ENCODE assay signal across 8 cellular contexts in genomic region chr11:62770778-62771143, GRCh38. TPM values are rescaled to one million over a fixed set of nuclear protein-coding genes. Genes with fewer than 3 reads are reported as not detected.
DNase-seq lines count a peak whose midpoint lies in the region; ATAC-seq, FAIRE-seq and TF ChIP-seq lines count a peak whose summit lies in the region.

No MANE protein-coding gene starts in this region.

- H3K9me3 ChIP-seq in CD8-positive, alpha-beta T cell (ENCODE audit: low read length) = no peaks in the 10 kb centered on the region
- H3K9me3 ChIP-seq in H9 (ENCODE audit: control insufficient read depth, low read depth, low read length) (no peaks in the 10 kb centered on the region), SU-DHL-6 (ENCODE audit: insufficient read depth, low read length) (no peaks in the 10 kb centered on the region), endocrine pancreas (ENCODE audit: control insufficient read depth, low read length) (no peaks in the 10 kb centered on the region), muscle layer of duodenum (ENCODE audit: control insufficient read depth in 1 of 2, low read length in 2 of 2) (no peaks in the 10 kb centered on the region)

- H3K4me1 ChIP-seq in CD8-positive, alpha-beta T cell (ENCODE audit: insufficient read depth, low read length) = peaks cover 22% of the 10 kb centered on the region
- H3K4me1 ChIP-seq in H9 (ENCODE audit: insufficient read depth, low read length) (no peaks in the 10 kb centered on the region), endocrine pancreas (ENCODE audit: control insufficient read depth, insufficient read depth, low read length) (no peaks in the 10 kb centered on the region), muscle layer of duodenum (ENCODE audit: control insufficient read depth in 1 of 2, insufficient read depth in 2 of 2, low read length in 2 of 2) (peaks cover 0 to 18% of the 10 kb centered on the region in 2 donors)

- H3K4me3 Mint-ChIP-seq in CD8-positive, alpha-beta T cell = peak overlapping the region; percentile 91
- H3K4me3 Mint-ChIP-seq in H9 = peak overlapping the region; percentile 87 to 94

- no peaks in the 10 kb centered on the region for H3K27me3 Mint-ChIP-seq in CD8-positive, alpha-beta T cell (ENCODE audit: low read depth)
- no peaks in the 10 kb centered on the region for H3K27me3 Mint-ChIP-seq in H9 (ENCODE audit: low read depth)

- peak overlapping the region; percentile 48; the same call in 1 of the 2 replicates for H3K14ac ChIP-seq in H9 (ENCODE audit: insufficient read depth, low read length)

- no peak overlapping the region for H4K8ac ChIP-seq in H9 (replicated peaks; ENCODE audit: insufficient read length, low read depth, low read length)

- H3K27ac ChIP-seq in CD8-positive, alpha-beta T cell (ENCODE audit: low read depth, low read length) = peak overlapping the region; percentile 64
- H3K27ac ChIP-seq in H9 (ENCODE audit: insufficient read length, low read depth, low read length) (peak overlapping the region; percentile 20), SU-DHL-6 (ENCODE audit: low read depth, low read length) (peak overlapping the region; percentile 73), muscle layer of duodenum (ENCODE audit: low read length) (peak overlapping the region; percentile 62)

- H3K9ac ChIP-seq in H9 (ENCODE audit: extremely low read depth, insufficient read length, low read length) = peak overlapping the region; percentile 60
- H3K9ac ChIP-seq in SU-DHL-6 (ENCODE audit: low read length) = peak overlapping the region; percentile 75
- peak overlapping the region; percentile 70 for H3K9ac ChIP-seq in endocrine pancreas (ENCODE audit: control insufficient read depth, insufficient read depth, low read length)

- H3K4me3 ChIP-seq in CD8-positive, alpha-beta T cell (ENCODE audit: low read depth, low read length) = peak overlapping the region; percentile 78
- H3K4me3 ChIP-seq in SU-DHL-6 (ENCODE audit: insufficient read depth, low read length, poor library complexity, severe bottlenecking) = peak overlapping the region; percentile 80
- H3K4me3 ChIP-seq in endocrine pancreas (ENCODE audit: control insufficient read depth, insufficient read depth, low read length) = peak overlapping the region; percentile 64
- peak overlapping the region; percentile 73 to 77 for H3K4me3 ChIP-seq in muscle layer of duodenum (ENCODE audit: low read depth in 1 of 2, low read length in 2 of 2)

- no peak for TF ChIP-seq CTCF in CD8-positive, alpha-beta T cell (IDR thresholded peaks at IDR 0.05)
- TF ChIP-seq CTCF in H9 (conservative IDR thresholded peaks at IDR 0.05) (no peak), SU-DHL-6 (IDR thresholded peaks at IDR 0.05; ENCODE audit: insufficient read depth, low read length, poor library complexity, severe bottlenecking) (no peak), D721Med (IDR thresholded peaks at IDR 0.05; ENCODE audit: insufficient read depth, missing control alignments) (no peak)

- H3K23me2 ChIP-seq in H9 (ENCODE audit: insufficient read length, low read depth, low read length, poor library complexity, severe bottlenecking) = peaks cover 3% of the 10 kb centered on the region

- H2AFZ ChIP-seq in H9 (ENCODE audit: low read length) (no peak overlapping the region), SU-DHL-6 (ENCODE audit: low read depth, low read length, severe bottlenecking) (peak overlapping the region; percentile 52)

- no peak overlapping the region for H4K91ac ChIP-seq in H9 (ENCODE audit: insufficient read length, low read depth, low read length)

- CTCF ChIA-PET in CD8-positive, alpha-beta T cell (lab: Charles Lee) = interaction anchor here (0.6 to 12.6 kb wide), 5 partner anchors 12 to 346 kb away, joined by 3 to 74 read pairs (median 3); partner anchors contain the start of gene TMEM179B

- H3K23ac ChIP-seq in H9 (ENCODE audit: insufficient read length, low read depth, low read length) = no peak overlapping the region

- H3K18ac ChIP-seq in H9 (ENCODE audit: insufficient read length, low read depth, low read length) = peak overlapping the region; percentile 37

- H3K36me3 ChIP-seq in CD8-positive, alpha-beta T cell (ENCODE audit: insufficient read depth, low read length) = peaks cover 11% of the 10 kb centered on the region
- H3K36me3 ChIP-seq in SU-DHL-6 (ENCODE audit: low read length) = no peaks in the 10 kb centered on the region
- no peaks in the 10 kb centered on the region for H3K36me3 ChIP-seq in endocrine pancreas (ENCODE audit: control insufficient read depth, insufficient read depth, low read length)
- peaks cover 16 to 22% of the 10 kb centered on the region in 2 donors for H3K36me3 ChIP-seq in muscle layer of duodenum (ENCODE audit: control insufficient read depth in 1 of 2, insufficient read depth in 2 of 2, low read length in 2 of 2)

- peaks cover 3% of the 10 kb centered on the region for H3K79me2 ChIP-seq in H9 (ENCODE audit: insufficient read depth, low read length)
- H3K79me2 ChIP-seq in SU-DHL-6 (ENCODE audit: insufficient read depth, low read length) = peaks cover 23% of the 10 kb centered on the region

- H3K56ac ChIP-seq in H9 (ENCODE audit: insufficient read length, low read depth, low read length) = no peak overlapping the region

- no peak for FAIRE-seq in D721Med (lab: Jason Lieb, UNC)

- peaks cover 42% of the 10 kb centered on the region for H3K36me3 Mint-ChIP-seq in CD8-positive, alpha-beta T cell
- H3K36me3 Mint-ChIP-seq in H9 (ENCODE audit: insufficient read depth in 1 of 3, low read depth in 3 of 3) = peaks cover 18 to 37% (median 27%) of the 10 kb centered on the region in 3 experiments

- no peaks in the 10 kb centered on the region for H3K27me3 ChIP-seq in CD8-positive, alpha-beta T cell (ENCODE audit: insufficient read depth, low read length)
- no peaks in the 10 kb centered on the region for H3K27me3 ChIP-seq in H9 (ENCODE audit: insufficient read depth, low read length)
- no peaks in the 10 kb centered on the region for H3K27me3 ChIP-seq in SU-DHL-6 (ENCODE audit: low read length)
- no peaks in the 10 kb centered on the region for H3K27me3 ChIP-seq in endocrine pancreas (ENCODE audit: control insufficient read depth, insufficient read depth, low read length)
- no peaks in the 10 kb centered on the region for H3K27me3 ChIP-seq in muscle layer of duodenum (ENCODE audit: low read depth, low read length)

- POLR2A ChIA-PET in CD8-positive, alpha-beta T cell (lab: Charles Lee) = interaction anchor here (0.8 to 4.0 kb wide), 14 partner anchors 9 to 179 kb away, joined by 3 to 28 read pairs (median 8); partner anchors contain the start of genes C11orf98, CSKMT, HNRNPUL2 and POLR2G

- peak; percentile 1 for ATAC-seq in CD8-positive, alpha-beta T cell
- ATAC-seq in HG03108 (IDR thresholded peaks at IDR 0.05; ENCODE audit: unreplicated experiment) = no peak
- ATAC-seq in HG02870 (IDR thresholded peaks at IDR 0.05; ENCODE audit: unreplicated experiment) = no peak

- H2BK120ac ChIP-seq in H9 (ENCODE audit: low read depth, low read length, poor library complexity, severe bottlenecking) = no peak overlapping the region

- H2BK15ac ChIP-seq in H9 (ENCODE audit: low read depth, low read length) = no peak overlapping the region

- no peak overlapping the region for H2AK5ac ChIP-seq in H9 (ENCODE audit: insufficient read length, low read length)

- no peak overlapping the region for H2BK5ac ChIP-seq in H9 (ENCODE audit: insufficient read length, low read length)

- no peaks in the 10 kb centered on the region for H3K9me2 ChIP-seq in SU-DHL-6 (replicated peaks; ENCODE audit: insufficient read depth, low read length)

- no peak overlapping the region for H2BK12ac ChIP-seq in H9 (ENCODE audit: insufficient read length, low read depth, low read length)

- no peaks in the 10 kb centered on the region for H3K79me1 ChIP-seq in H9 (ENCODE audit: insufficient read depth, low read depth, low read length, poor library complexity, severe bottlenecking)

- intact Hi-C loops in CD8-positive, alpha-beta T cell (cut with DNase I, micrococcal nuclease) = loop anchor here (1.0 kb wide), 7 partner anchors 9 to 110 kb away; partner anchors contain the start of genes POLR2G (in 2 of the 2), SLC3A2 (in 2 of the 2), ZBTB3 (in 2 of the 2) and HNRNPUL2 (in 1 of the 2)

- peaks cover 18% of the 10 kb centered on the region for H3F3A ChIP-seq in SU-DHL-6 (ENCODE audit: insufficient read depth)

- no peaks in the 10 kb centered on the region for H3K9me3 Mint-ChIP-seq in CD8-positive, alpha-beta T cell
- H3K9me3 Mint-ChIP-seq in H9 = no peaks in the 10 kb centered on the region; a peak in 1 of 5 replicates

- no peak overlapping the region for H4K5ac ChIP-seq in H9 (ENCODE audit: insufficient read length, low read depth, low read length)

- H3K27ac Mint-ChIP-seq in CD8-positive, alpha-beta T cell = peak overlapping the region; percentile 94
- peak overlapping the region; percentile 95 to 98 (median 95) for H3K27ac Mint-ChIP-seq in H9

- H3K4ac ChIP-seq in H9 (ENCODE audit: low read depth, low read length) = no peak overlapping the region

- H3T11ph ChIP-seq in H9 (ENCODE audit: low read length) = no peak overlapping the region

- no peaks in the 10 kb centered on the region for H4K20me1 ChIP-seq in H9 (ENCODE audit: control insufficient read depth, insufficient read depth, insufficient read length)
- H4K20me1 ChIP-seq in SU-DHL-6 (ENCODE audit: low read depth, low read length) = no peaks in the 10 kb centered on the region

- peak in 3 of 7 experiments; percentile 16 to 65 (median 29) for DNase-seq in CD8-positive, alpha-beta T cell
- DNase-seq in H9 (peak; percentile 78), D721Med (ENCODE audit: insufficient read length, low spot score) (no peak)

- H3K4me2 ChIP-seq in H9 (ENCODE audit: insufficient read depth, insufficient read length, low read length) (peak overlapping the region; percentile 78), SU-DHL-6 (ENCODE audit: low read depth, low read length, poor library complexity, severe bottlenecking) (peak overlapping the region; percentile 65)

- H2BK20ac ChIP-seq in H9 (ENCODE audit: low read depth, low read length, poor library complexity, severe bottlenecking) = no peak overlapping the region

- WGBS in H9 (ENCODE audit: extremely low coverage, insufficient read length, low lambda C conversion rate) = no CpG with 5 or more reads among the region's 18 CpGs

- peaks cover 29% of the 10 kb centered on the region for H3K4me1 Mint-ChIP-seq in CD8-positive, alpha-beta T cell (ENCODE audit: low read depth)
- H3K4me1 Mint-ChIP-seq in H9 = peaks cover 16 to 19% of the 10 kb centered on the region in 2 experiments

RNA-seq across cellular contexts. Expression of gene TAF6L, which starts 0.4 kb away (rescaled TPM):
- total RNA-seq in CD8-positive, alpha-beta T cell = 10 to 100 TPM; 10.3 to 13.2 TPM
- total RNA-seq in H9 (2021) = 37.7 and 44.2 TPM in 2 replicates

RNA-seq across cellular contexts. Expression of gene POLR2G, which starts 9.4 kb away (rescaled TPM):
- 10 to 100 TPM; 51.4 to 55.3 TPM for total RNA-seq in CD8-positive, alpha-beta T cell
- total RNA-seq in H9 (2021) = 126 and 129 TPM in 2 replicates

RNA-seq across cellular contexts. Expression of gene TMEM179B, which starts 16.4 kb away (rescaled TPM):
- total RNA-seq in CD8-positive, alpha-beta T cell = 10 to 100 TPM; 27.5 to 28.4 TPM
- total RNA-seq in H9 (2021) = 25.0 and 25.5 TPM in 2 replicates

RNA-seq across cellular contexts. Expression of gene ZBTB3, which starts 16.8 kb away (rescaled TPM):
- 1 to 10 TPM; 3.7 to 4.8 TPM for total RNA-seq in CD8-positive, alpha-beta T cell
- total RNA-seq in H9 (2021) = 39.7 and 43.4 TPM in 2 replicates

RNA-seq across cellular contexts. Expression of gene TMEM223, which starts 21.0 kb away (rescaled TPM):
- 1 to 10 TPM; 6.2 to 6.5 TPM for total RNA-seq in CD8-positive, alpha-beta T cell
- 21.7 and 22.2 TPM in 2 replicates for total RNA-seq in H9 (2021)

Comparison
In these comparisons a context has a peak if more than half of its experiments do, and no peak if none do; other contexts are left out.
1. H3K27ac ChIP-seq: peak in every context shown above with its lines; median percentile 73 in SU-DHL-6; 64 in CD8-positive, alpha-beta T cell; 62 in muscle layer of duodenum; 20 in H9.